Comparison of ENCODE assay signal across 24 cellular contexts in the genomic region with DNA sequence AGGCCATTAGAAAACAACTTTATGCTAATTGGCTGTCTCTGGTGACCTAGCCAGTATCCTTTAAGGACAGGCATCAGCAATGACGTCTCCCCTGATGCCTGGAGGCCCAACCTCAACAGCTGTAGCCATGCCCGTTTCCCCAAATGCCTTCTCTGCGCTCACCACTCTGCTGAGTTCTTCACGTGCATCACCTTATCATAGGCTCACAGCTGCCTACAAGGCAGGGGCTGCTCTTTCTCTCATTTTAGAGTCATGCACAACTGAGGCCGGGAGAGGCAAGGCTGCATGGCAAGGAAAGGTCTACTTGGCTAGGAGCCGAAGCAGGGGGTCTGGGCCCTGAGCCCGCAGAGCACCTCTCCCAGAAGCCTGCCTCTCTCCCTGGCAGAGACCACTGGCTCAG.
"Had no signal": no experiment of that assay in that cellular context is flagged by ENCODE, and none has a peak within 500 bp of the region (broad histone marks: within the 10 kb centered on the region; RNA-seq: fewer than 3 reads in every experiment).

No MANE protein-coding gene starts in this region.

- H3K27ac Mint-ChIP-seq: activated CD4-positive, alpha-beta memory T cell treated with anti-CD3 and anti-CD28 coated beads, Interleukin-2, amount 10 ng/mL, durations not matched to agents 7 days and 5 days; activated T-cell treated with anti-CD3 and anti-CD28 coated beads, Interleukin-2, amount 50 U/mL, for 72 hours; T-helper 17 cell had no signal

- ATAC-seq: body of pancreas, T-helper 17 cell had no signal

- H3K27me3 ChIP-seq: ascending aorta, body of pancreas, Peyer's patch had no signal

- H3K36me3 ChIP-seq: ascending aorta, Peyer's patch, WERI-Rb-1 had no signal

- H3K4me1 ChIP-seq: ascending aorta, body of pancreas, Peyer's patch had no signal

- H3K4me3 Mint-ChIP-seq: activated CD4-positive, alpha-beta memory T cell treated with anti-CD3 and anti-CD28 coated beads, Interleukin-2, amount 10 ng/mL, durations not matched to agents 7 days and 5 days; activated CD4-positive, alpha-beta T cell treated with anti-CD3 and anti-CD28 coated beads for 36 hours; T-helper 17 cell had no signal

- H3K4me3 ChIP-seq: ascending aorta, body of pancreas, Peyer's patch had no signal

- DNase-seq: activated CD4-positive, alpha-beta memory T cell treated with anti-CD3 and anti-CD28 coated beads, Interleukin-2, amount 10 ng/mL, durations not matched to agents 7 days and 5 days; activated CD4-positive, alpha-beta T cell treated with anti-CD3 and anti-CD28 coated beads for 36 hours; activated CD4-positive, alpha-beta T cell treated with anti-CD3 and anti-CD28 coated beads, Interleukin-2, amount 50 U/mL, for 1 hour; activated naive CD4-positive, alpha-beta T cell treated with anti-CD3 and anti-CD28 coated beads, Interleukin-2, amount 50 U/mL, for 16 hours; activated T-cell treated with anti-CD3 and anti-CD28 coated beads for 4 hours; activated T-cell treated with anti-CD3 and anti-CD28 coated beads, Interleukin-2, amount 50 U/mL, for 72 hours; amniotic stem cell; body of pancreas; central memory CD4-positive, alpha-beta T cell; MM.1S; NCI-H1105; NCI-H1436 treated with DMSO at 0.1 percent for 48 hours; NCI-H187; NCI-H2081; NCI-H510A treated with DMSO at 0.1 percent for 48 hours; NCI-H69; NK-92 treated with Interleukin-12 subunit alpha and Interleukin-12 subunit beta, amount 100 ng/mL, for 24 hours; SIG-M5; T-helper 17 cell; T-helper 9 cell; WERI-Rb-1 had no signal

- H3K9me3 ChIP-seq: ascending aorta, body of pancreas, Peyer's patch had no signal

- FAIRE-seq: TTC549 had no signal

- H3K27ac ChIP-seq: ascending aorta, body of pancreas, Peyer's patch, WERI-Rb-1 had no signal
